ENCODE assay signal across 1 cellular context in the genomic region with DNA sequence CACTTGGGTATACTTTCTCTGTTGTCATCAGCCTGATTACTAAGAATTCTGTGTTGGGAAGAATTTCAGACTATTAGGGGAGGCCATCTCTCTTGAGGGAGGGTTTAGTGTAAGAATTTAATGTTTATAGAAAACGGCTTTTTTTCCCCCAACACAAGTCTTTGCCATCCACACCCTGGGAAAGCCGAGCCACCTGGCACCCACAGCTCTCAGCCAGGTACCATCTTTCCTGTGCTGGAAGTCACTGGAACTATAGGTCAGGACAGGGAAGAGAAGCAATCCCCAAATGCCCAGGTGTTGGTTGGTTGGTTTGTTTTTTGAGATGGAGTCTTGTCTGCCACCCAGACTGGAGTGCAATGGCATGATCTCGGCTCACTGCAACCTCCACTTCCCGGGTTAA.
TF ChIP-seq lines count a peak whose summit lies in the region.

No MANE protein-coding gene starts in this region.

TF ChIP-seq in WTC11, 78 proteins besides CTCF, POLR2A, EP300 and RAD21 (continued from another document):
- TF ChIP-seq, protein P1, sequence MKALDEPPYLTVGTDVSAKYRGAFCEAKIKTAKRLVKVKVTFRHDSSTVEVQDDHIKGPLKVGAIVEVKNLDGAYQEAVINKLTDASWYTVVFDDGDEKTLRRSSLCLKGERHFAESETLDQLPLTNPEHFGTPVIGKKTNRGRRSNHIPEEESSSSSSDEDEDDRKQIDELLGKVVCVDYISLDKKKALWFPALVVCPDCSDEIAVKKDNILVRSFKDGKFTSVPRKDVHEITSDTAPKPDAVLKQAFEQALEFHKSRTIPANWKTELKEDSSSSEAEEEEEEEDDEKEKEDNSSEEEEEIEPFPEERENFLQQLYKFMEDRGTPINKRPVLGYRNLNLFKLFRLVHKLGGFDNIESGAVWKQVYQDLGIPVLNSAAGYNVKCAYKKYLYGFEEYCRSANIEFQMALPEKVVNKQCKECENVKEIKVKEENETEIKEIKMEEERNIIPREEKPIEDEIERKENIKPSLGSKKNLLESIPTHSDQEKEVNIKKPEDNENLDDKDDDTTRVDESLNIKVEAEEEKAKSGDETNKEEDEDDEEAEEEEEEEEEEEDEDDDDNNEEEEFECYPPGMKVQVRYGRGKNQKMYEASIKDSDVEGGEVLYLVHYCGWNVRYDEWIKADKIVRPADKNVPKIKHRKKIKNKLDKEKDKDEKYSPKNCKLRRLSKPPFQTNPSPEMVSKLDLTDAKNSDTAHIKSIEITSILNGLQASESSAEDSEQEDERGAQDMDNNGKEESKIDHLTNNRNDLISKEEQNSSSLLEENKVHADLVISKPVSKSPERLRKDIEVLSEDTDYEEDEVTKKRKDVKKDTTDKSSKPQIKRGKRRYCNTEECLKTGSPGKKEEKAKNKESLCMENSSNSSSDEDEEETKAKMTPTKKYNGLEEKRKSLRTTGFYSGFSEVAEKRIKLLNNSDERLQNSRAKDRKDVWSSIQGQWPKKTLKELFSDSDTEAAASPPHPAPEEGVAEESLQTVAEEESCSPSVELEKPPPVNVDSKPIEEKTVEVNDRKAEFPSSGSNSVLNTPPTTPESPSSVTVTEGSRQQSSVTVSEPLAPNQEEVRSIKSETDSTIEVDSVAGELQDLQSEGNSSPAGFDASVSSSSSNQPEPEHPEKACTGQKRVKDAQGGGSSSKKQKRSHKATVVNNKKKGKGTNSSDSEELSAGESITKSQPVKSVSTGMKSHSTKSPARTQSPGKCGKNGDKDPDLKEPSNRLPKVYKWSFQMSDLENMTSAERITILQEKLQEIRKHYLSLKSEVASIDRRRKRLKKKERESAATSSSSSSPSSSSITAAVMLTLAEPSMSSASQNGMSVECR (CRISPR knock-in tag; IDR thresholded peaks at IDR 0.05; ENCODE audit: borderline replicate concordance) = no peak
- TF ChIP-seq FOXJ3 (CRISPR knock-in tag; IDR thresholded peaks at IDR 0.05; ENCODE audit: borderline replicate concordance) (no peak), ZNF138 (CRISPR knock-in tag; conservative IDR thresholded peaks at IDR 0.05) (no peak), IRF2 (CRISPR knock-in tag; IDR thresholded peaks at IDR 0.05; ENCODE audit: borderline replicate concordance, low read depth) (no peak), ZNF219 (CRISPR knock-in tag; IDR thresholded peaks at IDR 0.05; ENCODE audit: borderline replicate concordance) (no peak), ZNF416 (CRISPR knock-in tag; IDR thresholded peaks at IDR 0.05) (no peak)
- TF ChIP-seq, protein P2, sequence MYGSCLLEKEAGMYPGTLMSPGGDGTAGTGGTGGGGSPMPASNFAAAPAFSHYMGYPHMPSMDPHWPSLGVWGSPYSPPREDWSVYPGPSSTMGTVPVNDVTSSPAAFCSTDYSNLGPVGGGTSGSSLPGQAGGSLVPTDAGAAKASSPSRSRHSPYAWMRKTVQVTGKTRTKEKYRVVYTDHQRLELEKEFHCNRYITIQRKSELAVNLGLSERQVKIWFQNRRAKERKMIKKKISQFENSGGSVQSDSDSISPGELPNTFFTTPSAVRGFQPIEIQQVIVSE (CRISPR knock-in tag; IDR thresholded peaks at IDR 0.05; ENCODE audit: borderline replicate concordance) = no peak
- TF ChIP-seq, protein P3, sequence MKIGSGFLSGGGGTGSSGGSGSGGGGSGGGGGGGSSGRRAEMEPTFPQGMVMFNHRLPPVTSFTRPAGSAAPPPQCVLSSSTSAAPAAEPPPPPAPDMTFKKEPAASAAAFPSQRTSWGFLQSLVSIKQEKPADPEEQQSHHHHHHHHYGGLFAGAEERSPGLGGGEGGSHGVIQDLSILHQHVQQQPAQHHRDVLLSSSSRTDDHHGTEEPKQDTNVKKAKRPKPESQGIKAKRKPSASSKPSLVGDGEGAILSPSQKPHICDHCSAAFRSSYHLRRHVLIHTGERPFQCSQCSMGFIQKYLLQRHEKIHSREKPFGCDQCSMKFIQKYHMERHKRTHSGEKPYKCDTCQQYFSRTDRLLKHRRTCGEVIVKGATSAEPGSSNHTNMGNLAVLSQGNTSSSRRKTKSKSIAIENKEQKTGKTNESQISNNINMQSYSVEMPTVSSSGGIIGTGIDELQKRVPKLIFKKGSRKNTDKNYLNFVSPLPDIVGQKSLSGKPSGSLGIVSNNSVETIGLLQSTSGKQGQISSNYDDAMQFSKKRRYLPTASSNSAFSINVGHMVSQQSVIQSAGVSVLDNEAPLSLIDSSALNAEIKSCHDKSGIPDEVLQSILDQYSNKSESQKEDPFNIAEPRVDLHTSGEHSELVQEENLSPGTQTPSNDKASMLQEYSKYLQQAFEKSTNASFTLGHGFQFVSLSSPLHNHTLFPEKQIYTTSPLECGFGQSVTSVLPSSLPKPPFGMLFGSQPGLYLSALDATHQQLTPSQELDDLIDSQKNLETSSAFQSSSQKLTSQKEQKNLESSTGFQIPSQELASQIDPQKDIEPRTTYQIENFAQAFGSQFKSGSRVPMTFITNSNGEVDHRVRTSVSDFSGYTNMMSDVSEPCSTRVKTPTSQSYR (CRISPR knock-in tag; IDR thresholded peaks at IDR 0.05) = no peak
- TF ChIP-seq, protein P4, sequence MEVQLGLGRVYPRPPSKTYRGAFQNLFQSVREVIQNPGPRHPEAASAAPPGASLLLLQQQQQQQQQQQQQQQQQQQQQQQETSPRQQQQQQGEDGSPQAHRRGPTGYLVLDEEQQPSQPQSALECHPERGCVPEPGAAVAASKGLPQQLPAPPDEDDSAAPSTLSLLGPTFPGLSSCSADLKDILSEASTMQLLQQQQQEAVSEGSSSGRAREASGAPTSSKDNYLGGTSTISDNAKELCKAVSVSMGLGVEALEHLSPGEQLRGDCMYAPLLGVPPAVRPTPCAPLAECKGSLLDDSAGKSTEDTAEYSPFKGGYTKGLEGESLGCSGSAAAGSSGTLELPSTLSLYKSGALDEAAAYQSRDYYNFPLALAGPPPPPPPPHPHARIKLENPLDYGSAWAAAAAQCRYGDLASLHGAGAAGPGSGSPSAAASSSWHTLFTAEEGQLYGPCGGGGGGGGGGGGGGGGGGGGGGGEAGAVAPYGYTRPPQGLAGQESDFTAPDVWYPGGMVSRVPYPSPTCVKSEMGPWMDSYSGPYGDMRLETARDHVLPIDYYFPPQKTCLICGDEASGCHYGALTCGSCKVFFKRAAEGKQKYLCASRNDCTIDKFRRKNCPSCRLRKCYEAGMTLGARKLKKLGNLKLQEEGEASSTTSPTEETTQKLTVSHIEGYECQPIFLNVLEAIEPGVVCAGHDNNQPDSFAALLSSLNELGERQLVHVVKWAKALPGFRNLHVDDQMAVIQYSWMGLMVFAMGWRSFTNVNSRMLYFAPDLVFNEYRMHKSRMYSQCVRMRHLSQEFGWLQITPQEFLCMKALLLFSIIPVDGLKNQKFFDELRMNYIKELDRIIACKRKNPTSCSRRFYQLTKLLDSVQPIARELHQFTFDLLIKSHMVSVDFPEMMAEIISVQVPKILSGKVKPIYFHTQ (CRISPR knock-in tag; IDR thresholded peaks at IDR 0.05) = no peak
